In genomic region chr1:228059536-228060457, GRCh38 we compare ENCODE assay signal across 8 cellular contexts. TPM values are rescaled to one million over a fixed set of nuclear protein-coding genes. Genes with fewer than 3 reads are reported as not detected.
DNase-seq lines count a peak whose midpoint lies in the region; ATAC-seq, FAIRE-seq and TF ChIP-seq lines count a peak whose summit lies in the region.

No MANE protein-coding gene starts in this region.

- H3K4me3 Mint-ChIP-seq in astrocyte (ENCODE audit: unreplicated experiment): no peak overlapping the region

- peaks cover 52% of the 10 kb centered on the region for H3K27me3 Mint-ChIP-seq in astrocyte (ENCODE audit: low read depth, unreplicated experiment)

- peak; percentile 64 for ATAC-seq in left lobe of liver

- no peaks in the 10 kb centered on the region for H3K36me3 ChIP-seq in astrocyte (ENCODE audit: insufficient read depth, low read length)

- no peaks in the 10 kb centered on the region for H3K4me1 Mint-ChIP-seq in astrocyte (ENCODE audit: low read depth, unreplicated experiment)

- no peaks in the 10 kb centered on the region for H3K9me3 ChIP-seq in astrocyte (ENCODE audit: insufficient read depth, low read depth, low read length)

- no peak for TF ChIP-seq CTCF in astrocyte (IDR thresholded peaks at IDR 0.05; ENCODE audit: insufficient read depth, low read depth, low read length)

- peaks cover 45% of the 10 kb centered on the region for H3K27me3 ChIP-seq in astrocyte (ENCODE audit: insufficient read depth, low read length)

- no peak overlapping the region for H2AFZ ChIP-seq in astrocyte (ENCODE audit: low read depth, low read length)

- H3K9ac ChIP-seq in astrocyte (ENCODE audit: low read length): no peak overlapping the region

- DNase-seq in NCI-H2081 (lab: John Stamatoyannopoulos, UW): peak; percentile 65 to 75
- no peak for DNase-seq in NCI-H2081 treated with DMSO at 0.1 percent for 48 hours (lab: John Stamatoyannopoulos, UW)
- DNase-seq in SW480 (ENCODE audit: low spot score): peak; percentile 93
- DNase-seq in astrocyte (ENCODE audit: low read depth): no peak
- peak; percentile 54 for DNase-seq in left lobe of liver (ENCODE audit: low spot score)
- DNase-seq in stimulated activated CD4-positive, alpha-beta T cell treated with anti-CD3 and anti-CD28 coated beads, TNF-alpha, amount 100 ng/mL, for 48 hours (ENCODE audit: low read depth in 3 of 3): peak; percentile 55 to 84 (median 79)
- no peak for DNase-seq in putamen (ENCODE audit: low spot score)
- DNase-seq in NCI-H2107 (lab: John Stamatoyannopoulos, UW): no peak

- no peak overlapping the region for H3K27ac Mint-ChIP-seq in astrocyte (ENCODE audit: unreplicated experiment)

- H3K4me1 ChIP-seq in astrocyte (ENCODE audit: insufficient read depth, low read length): peaks cover 3% of the 10 kb centered on the region

- no peaks in the 10 kb centered on the region for H3K79me2 ChIP-seq in astrocyte (ENCODE audit: insufficient read depth, low read length)

- H3K4me2 ChIP-seq in astrocyte (ENCODE audit: low read length): peak overlapping the region; percentile 77

- no peak overlapping the region for H3K27ac ChIP-seq in astrocyte (ENCODE audit: low read depth, low read length)

- H3K4me3 ChIP-seq in astrocyte (ENCODE audit: insufficient read depth, low read depth, low read length): no peak overlapping the region

- no peaks in the 10 kb centered on the region for H4K20me1 ChIP-seq in astrocyte (ENCODE audit: insufficient read depth, low read length)

- no peaks in the 10 kb centered on the region for H3K36me3 Mint-ChIP-seq in astrocyte (ENCODE audit: low read depth, unreplicated experiment)

- H3K9me3 Mint-ChIP-seq in astrocyte (ENCODE audit: unreplicated experiment): peaks cover 8% of the 10 kb centered on the region

- no peak for FAIRE-seq in astrocyte (lab: Jason Lieb, UNC)

RNA-seq across cellular contexts. Expression of gene ARF1, which starts 22.7 kb away (rescaled TPM):
- total RNA-seq in astrocyte (431 and 435 TPM in 2 replicates), left lobe of liver (172 TPM)

RNA-seq across cellular contexts. Expression of gene C1orf35, which starts 43.3 kb away (rescaled TPM):
- 19.8 and 21.8 TPM in 2 replicates for total RNA-seq in astrocyte
- total RNA-seq in left lobe of liver: 6.9 TPM

RNA-seq across cellular contexts. Expression of gene MRPL55, which starts 49.3 kb away (rescaled TPM):
- total RNA-seq in astrocyte (50.8 and 53.3 TPM in 2 replicates), left lobe of liver (38.0 TPM)

RNA-seq across cellular contexts. Expression of gene WNT3A, which starts 53.0 kb away (rescaled TPM):
- total RNA-seq in astrocyte (not detected in 2 replicates), left lobe of liver (not detected)

Comparison
In these comparisons a context has a peak if more than half of its experiments do, and no peak if none do; other contexts are left out.
1. DNase-seq: peak in NCI-H2081 (2 of 2), SW480 (single experiment), left lobe of liver (single experiment) and stimulated activated CD4-positive, alpha-beta T cell treated with anti-CD3 and anti-CD28 coated beads, TNF-alpha, amount 100 ng/mL, for 48 hours (3 of 3); none in NCI-H2081 treated with DMSO at 0.1 percent for 48 hours (single experiment), astrocyte (single experiment), putamen (single experiment) and NCI-H2107 (single experiment).